In the genomic region with DNA sequence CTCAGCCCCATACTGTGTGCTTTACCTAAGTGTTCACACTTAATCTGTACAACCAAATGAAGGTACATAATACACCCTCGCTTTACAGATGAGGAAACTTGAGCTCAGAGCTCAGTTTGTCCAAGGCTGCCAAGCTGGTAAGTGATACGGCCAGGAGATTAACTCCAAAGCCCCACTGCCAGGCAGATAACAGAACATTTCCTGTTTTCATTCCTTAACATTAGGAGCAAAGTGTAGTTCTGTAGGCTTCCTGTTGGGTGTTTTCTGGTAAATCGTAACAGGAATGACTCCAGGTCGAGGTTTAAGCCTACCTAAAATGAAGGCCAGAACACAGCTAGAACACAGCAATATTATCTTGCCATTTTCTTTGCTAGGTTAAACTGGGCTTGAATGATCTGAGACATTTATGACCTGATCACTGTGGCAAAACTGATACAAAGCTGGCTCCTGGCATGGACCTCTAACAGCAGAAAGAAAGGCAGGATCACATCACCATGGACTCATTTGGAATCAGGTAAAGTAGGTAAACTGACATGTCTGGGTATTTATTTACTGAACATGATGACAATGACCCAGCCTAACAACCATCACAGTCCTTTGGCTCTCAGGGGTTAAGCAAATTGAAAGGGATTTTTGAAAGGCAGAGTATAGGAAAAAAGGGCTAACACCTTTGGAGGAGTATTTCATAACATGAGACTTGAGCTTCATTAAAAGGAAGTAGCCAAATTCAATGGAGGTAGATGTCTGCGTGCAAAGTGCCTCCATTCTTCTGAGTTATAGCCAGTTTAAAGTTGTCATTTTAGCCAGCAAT, we compare ENCODE assay signal across 1 cellular context.
TF ChIP-seq lines count a peak whose summit lies in the region.

No MANE protein-coding gene starts in this region.

TF ChIP-seq in GM23338, 12 proteins besides CTCF, POLR2A, EP300 and RAD21 (continued from another document):
- TF ChIP-seq, protein P1, sequence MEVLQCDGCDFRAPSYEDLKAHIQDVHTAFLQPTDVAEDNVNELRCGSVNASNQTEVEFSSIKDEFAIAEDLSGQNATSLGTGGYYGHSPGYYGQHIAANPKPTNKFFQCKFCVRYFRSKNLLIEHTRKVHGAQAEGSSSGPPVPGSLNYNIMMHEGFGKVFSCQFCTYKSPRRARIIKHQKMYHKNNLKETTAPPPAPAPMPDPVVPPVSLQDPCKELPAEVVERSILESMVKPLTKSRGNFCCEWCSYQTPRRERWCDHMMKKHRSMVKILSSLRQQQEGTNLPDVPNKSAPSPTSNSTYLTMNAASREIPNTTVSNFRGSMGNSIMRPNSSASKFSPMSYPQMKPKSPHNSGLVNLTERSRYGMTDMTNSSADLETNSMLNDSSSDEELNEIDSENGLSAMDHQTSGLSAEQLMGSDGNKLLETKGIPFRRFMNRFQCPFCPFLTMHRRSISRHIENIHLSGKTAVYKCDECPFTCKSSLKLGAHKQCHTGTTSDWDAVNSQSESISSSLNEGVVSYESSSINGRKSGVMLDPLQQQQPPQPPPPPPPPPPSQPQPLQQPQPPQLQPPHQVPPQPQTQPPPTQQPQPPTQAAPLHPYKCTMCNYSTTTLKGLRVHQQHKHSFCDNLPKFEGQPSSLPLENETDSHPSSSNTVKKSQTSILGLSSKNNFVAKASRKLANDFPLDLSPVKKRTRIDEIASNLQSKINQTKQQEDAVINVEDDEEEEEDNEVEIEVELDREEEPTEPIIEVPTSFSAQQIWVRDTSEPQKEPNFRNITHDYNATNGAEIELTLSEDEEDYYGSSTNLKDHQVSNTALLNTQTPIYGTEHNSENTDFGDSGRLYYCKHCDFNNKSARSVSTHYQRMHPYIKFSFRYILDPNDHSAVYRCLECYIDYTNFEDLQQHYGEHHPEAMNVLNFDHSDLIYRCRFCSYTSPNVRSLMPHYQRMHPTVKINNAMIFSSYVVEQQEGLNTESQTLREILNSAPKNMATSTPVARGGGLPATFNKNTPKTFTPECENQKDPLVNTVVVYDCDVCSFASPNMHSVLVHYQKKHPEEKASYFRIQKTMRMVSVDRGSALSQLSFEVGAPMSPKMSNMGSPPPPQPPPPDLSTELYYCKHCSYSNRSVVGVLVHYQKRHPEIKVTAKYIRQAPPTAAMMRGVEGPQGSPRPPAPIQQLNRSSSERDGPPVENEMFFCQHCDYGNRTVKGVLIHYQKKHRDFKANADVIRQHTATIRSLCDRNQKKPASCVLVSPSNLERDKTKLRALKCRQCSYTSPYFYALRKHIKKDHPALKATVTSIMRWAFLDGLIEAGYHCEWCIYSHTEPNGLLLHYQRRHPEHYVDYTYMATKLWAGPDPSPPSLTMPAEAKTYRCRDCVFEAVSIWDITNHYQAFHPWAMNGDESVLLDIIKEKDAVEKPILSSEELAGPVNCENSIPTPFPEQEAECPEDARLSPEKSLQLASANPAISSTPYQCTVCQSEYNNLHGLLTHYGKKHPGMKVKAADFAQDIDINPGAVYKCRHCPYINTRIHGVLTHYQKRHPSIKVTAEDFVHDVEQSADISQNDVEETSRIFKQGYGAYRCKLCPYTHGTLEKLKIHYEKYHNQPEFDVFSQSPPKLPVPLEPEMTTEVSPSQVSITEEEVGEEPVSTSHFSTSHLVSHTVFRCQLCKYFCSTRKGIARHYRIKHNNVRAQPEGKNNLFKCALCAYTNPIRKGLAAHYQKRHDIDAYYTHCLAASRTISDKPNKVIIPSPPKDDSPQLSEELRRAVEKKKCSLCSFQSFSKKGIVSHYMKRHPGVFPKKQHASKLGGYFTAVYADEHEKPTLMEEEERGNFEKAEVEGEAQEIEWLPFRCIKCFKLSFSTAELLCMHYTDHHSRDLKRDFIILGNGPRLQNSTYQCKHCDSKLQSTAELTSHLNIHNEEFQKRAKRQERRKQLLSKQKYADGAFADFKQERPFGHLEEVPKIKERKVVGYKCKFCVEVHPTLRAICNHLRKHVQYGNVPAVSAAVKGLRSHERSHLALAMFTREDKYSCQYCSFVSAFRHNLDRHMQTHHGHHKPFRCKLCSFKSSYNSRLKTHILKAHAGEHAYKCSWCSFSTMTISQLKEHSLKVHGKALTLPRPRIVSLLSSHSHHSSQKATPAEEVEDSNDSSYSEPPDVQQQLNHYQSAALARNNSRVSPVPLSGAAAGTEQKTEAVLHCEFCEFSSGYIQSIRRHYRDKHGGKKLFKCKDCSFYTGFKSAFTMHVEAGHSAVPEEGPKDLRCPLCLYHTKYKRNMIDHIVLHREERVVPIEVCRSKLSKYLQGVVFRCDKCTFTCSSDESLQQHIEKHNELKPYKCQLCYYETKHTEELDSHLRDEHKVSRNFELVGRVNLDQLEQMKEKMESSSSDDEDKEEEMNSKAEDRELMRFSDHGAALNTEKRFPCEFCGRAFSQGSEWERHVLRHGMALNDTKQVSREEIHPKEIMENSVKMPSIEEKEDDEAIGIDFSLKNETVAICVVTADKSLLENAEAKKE (CRISPR knock-in tag; IDR thresholded peaks at IDR 0.05): no peak
- TF ChIP-seq STAT1 (IDR thresholded peaks at IDR 0.05; ENCODE audit: unreplicated experiment) (no peak), POLR2AphosphoS5 (IDR thresholded peaks at IDR 0.05; ENCODE audit: low read depth) (no peak), EZH2phosphoT487 (IDR thresholded peaks at IDR 0.05; ENCODE audit: unreplicated experiment) (no peak), NANOG (IDR thresholded peaks at IDR 0.05; ENCODE audit: borderline replicate concordance) (no peak), CREB1 (CRISPR knock-in tag; IDR thresholded peaks at IDR 0.05; ENCODE audit: low read depth) (no peak), JUNB (IDR thresholded peaks at IDR 0.05; ENCODE audit: unreplicated experiment) (no peak)
- TF ChIP-seq, protein P2, sequence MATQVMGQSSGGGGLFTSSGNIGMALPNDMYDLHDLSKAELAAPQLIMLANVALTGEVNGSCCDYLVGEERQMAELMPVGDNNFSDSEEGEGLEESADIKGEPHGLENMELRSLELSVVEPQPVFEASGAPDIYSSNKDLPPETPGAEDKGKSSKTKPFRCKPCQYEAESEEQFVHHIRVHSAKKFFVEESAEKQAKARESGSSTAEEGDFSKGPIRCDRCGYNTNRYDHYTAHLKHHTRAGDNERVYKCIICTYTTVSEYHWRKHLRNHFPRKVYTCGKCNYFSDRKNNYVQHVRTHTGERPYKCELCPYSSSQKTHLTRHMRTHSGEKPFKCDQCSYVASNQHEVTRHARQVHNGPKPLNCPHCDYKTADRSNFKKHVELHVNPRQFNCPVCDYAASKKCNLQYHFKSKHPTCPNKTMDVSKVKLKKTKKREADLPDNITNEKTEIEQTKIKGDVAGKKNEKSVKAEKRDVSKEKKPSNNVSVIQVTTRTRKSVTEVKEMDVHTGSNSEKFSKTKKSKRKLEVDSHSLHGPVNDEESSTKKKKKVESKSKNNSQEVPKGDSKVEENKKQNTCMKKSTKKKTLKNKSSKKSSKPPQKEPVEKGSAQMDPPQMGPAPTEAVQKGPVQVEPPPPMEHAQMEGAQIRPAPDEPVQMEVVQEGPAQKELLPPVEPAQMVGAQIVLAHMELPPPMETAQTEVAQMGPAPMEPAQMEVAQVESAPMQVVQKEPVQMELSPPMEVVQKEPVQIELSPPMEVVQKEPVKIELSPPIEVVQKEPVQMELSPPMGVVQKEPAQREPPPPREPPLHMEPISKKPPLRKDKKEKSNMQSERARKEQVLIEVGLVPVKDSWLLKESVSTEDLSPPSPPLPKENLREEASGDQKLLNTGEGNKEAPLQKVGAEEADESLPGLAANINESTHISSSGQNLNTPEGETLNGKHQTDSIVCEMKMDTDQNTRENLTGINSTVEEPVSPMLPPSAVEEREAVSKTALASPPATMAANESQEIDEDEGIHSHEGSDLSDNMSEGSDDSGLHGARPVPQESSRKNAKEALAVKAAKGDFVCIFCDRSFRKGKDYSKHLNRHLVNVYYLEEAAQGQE (IDR thresholded peaks at IDR 0.05; ENCODE audit: unreplicated experiment): no peak
- TF ChIP-seq, protein P3, sequence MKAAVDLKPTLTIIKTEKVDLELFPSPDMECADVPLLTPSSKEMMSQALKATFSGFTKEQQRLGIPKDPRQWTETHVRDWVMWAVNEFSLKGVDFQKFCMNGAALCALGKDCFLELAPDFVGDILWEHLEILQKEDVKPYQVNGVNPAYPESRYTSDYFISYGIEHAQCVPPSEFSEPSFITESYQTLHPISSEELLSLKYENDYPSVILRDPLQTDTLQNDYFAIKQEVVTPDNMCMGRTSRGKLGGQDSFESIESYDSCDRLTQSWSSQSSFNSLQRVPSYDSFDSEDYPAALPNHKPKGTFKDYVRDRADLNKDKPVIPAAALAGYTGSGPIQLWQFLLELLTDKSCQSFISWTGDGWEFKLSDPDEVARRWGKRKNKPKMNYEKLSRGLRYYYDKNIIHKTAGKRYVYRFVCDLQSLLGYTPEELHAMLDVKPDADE (IDR thresholded peaks at IDR 0.05): no peak
